In the genomic region with DNA sequence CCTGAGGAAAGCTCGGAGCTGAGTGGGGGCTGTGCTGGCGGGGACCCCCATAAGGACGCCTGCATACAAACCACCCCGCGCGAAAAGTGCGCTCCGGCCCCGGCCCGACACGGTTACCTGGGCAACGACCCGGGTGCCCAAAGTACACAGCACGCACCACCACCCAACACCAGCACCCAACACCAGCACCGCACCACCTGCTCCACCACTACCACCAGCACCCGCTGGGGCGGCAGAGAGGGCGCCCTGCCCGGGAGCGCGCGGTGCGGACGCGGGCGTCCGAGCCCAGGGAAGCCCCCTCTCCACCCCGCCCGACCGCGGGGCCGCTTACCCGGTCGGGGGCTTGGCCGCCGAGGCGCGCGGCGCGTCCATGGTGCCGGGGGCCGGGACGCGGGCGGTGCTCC, we compare ENCODE assay signal across 8 cellular contexts. TPM values are rescaled to one million over a fixed set of nuclear protein-coding genes. Genes with fewer than 3 reads are reported as not detected.
A peak's percentile ranks its signal among the peaks of the same experiment; 100 is the strongest.
DNase-seq lines count a peak whose midpoint lies in the region; ATAC-seq and TF ChIP-seq lines count a peak whose summit lies in the region.

No MANE protein-coding gene starts in this region.

- H3K9me3 ChIP-seq in body of pancreas (no peaks in the 10 kb centered on the region), upper lobe of left lung (no peaks in the 10 kb centered on the region)

- no peaks in the 10 kb centered on the region for H3K9me3 Mint-ChIP-seq in activated CD4-positive, alpha-beta T cell treated with anti-CD3 and anti-CD28 coated beads, Interleukin-2, amount 10 ng/mL, durations not matched to agents 24 days and 14 days

- intact Hi-C loops in activated CD4-positive, alpha-beta T cell treated with anti-CD3 and anti-CD28 coated beads, Interleukin-2, amount 10 ng/mL, durations not matched to agents 24 days and 14 days (cut with micrococcal nuclease), result no loop called here
- intact Hi-C loops in body of pancreas (cut with DNase I), result loop anchor here (10.0 kb wide), 1 partner anchor 49 kb away; no protein-coding TSS in a partner anchor
- intact Hi-C loops in lower leg skin (cut with DNase I; ENCODE audit: low total_unique reads), result no loop called here

- H3K4me1 Mint-ChIP-seq in activated CD4-positive, alpha-beta T cell treated with anti-CD3 and anti-CD28 coated beads, Interleukin-2, amount 10 ng/mL, durations not matched to agents 24 days and 14 days, result no peaks in the 10 kb centered on the region

- H3K4me1 ChIP-seq in body of pancreas (peaks cover 46% of the 10 kb centered on the region), upper lobe of left lung (peaks cover 5 to 31% (median 13%) of the 10 kb centered on the region in 4 donors)

- ATAC-seq in body of pancreas (peak; percentile 79), upper lobe of left lung (ENCODE audit: low FRiP score in 2 of 2) (peak; percentile 66 to 86), HG02623 (IDR thresholded peaks at IDR 0.05; ENCODE audit: unreplicated experiment) (no peak)

- peaks cover 46% of the 10 kb centered on the region for H3K27me3 Mint-ChIP-seq in activated CD4-positive, alpha-beta T cell treated with anti-CD3 and anti-CD28 coated beads, Interleukin-2, amount 10 ng/mL, durations not matched to agents 24 days and 14 days

- WGBS in body of pancreas, 2 donors, result 1% methylated on average over 36 of the region's 46 CpGs; no CpG with 5 or more reads in 1 of the 2 donors
- 0 to 3% methylated on average over 3 to 16 of the region's 46 CpGs for WGBS in lower leg skin, 2 donors
- WGBS in upper lobe of left lung, 2 donors, result 0% methylated on average over 6 to 8 of the region's 46 CpGs

- DNase-seq in activated CD4-positive, alpha-beta T cell treated with anti-CD3 and anti-CD28 coated beads for 48 hours, result peak; percentile 21
- no peak for DNase-seq in activated CD4-positive, alpha-beta T cell treated with anti-CD3 and anti-CD28 coated beads, Interleukin-2, amount 10 ng/mL, durations not matched to agents 24 days and 14 days
- peak; percentile 71 to 81 (median 74) for DNase-seq in body of pancreas
- DNase-seq in lower leg skin (ENCODE audit: low spot score in 2 of 2), result no peak
- DNase-seq in upper lobe of left lung, result peak; percentile 58 to 89
- no peak for DNase-seq in SHP77 (lab: John Stamatoyannopoulos, UW)
- no peak for DNase-seq in HK-2 (ENCODE audit: unreplicated experiment)

- no peak for TF ChIP-seq EP300 in upper lobe of left lung (IDR thresholded peaks at IDR 0.05)

- peak in 1 of 3 donors; percentile 13 for TF ChIP-seq POLR2A in body of pancreas (IDR thresholded peaks at IDR 0.05)
- no peak for TF ChIP-seq POLR2A in lower leg skin (IDR thresholded peaks at IDR 0.05)
- TF ChIP-seq POLR2A in upper lobe of left lung (IDR thresholded peaks at IDR 0.05), result peak in 1 of 4 donors; percentile 56

- H3K27me3 ChIP-seq in body of pancreas, result no peaks in the 10 kb centered on the region
- peaks cover 0 to 8% (median 2%) of the 10 kb centered on the region in 4 donors for H3K27me3 ChIP-seq in upper lobe of left lung

- peak overlapping the region; percentile 67 to 68 for H3K4me3 ChIP-seq in body of pancreas
- H3K4me3 ChIP-seq in lower leg skin (ENCODE audit: low read depth, poor library complexity, severe bottlenecking), result peak overlapping the region; percentile 41
- H3K4me3 ChIP-seq in upper lobe of left lung, result peak overlapping the region; percentile 28 to 73 (median 62)

- no peak overlapping the region for H3K4me3 Mint-ChIP-seq in activated CD4-positive, alpha-beta T cell treated with anti-CD3 and anti-CD28 coated beads, Interleukin-2, amount 10 ng/mL, durations not matched to agents 24 days and 14 days

- TF ChIP-seq CTCF in body of pancreas (IDR thresholded peaks at IDR 0.05) (peak in 5 of 7 experiments; percentile 28 to 61 (median 54)), lower leg skin (IDR thresholded peaks at IDR 0.05) (no peak), upper lobe of left lung (IDR thresholded peaks at IDR 0.05) (peak in 5 of 6 experiments; percentile 26 to 84 (median 54))

- no peaks in the 10 kb centered on the region for H3K36me3 Mint-ChIP-seq in activated CD4-positive, alpha-beta T cell treated with anti-CD3 and anti-CD28 coated beads, Interleukin-2, amount 10 ng/mL, durations not matched to agents 24 days and 14 days (ENCODE audit: low read depth)

- H3K27ac ChIP-seq in body of pancreas, result peak overlapping the region; percentile 76 to 96 (median 93)
- H3K27ac ChIP-seq in upper lobe of left lung, result peak overlapping the region; percentile 81 to 85 (median 84)

- H3K36me3 ChIP-seq in body of pancreas (replicated peaks in 1 of 2; ENCODE audit: insufficient read depth in 1 of 2, low read depth in 2 of 2) (no peaks in the 10 kb centered on the region), upper lobe of left lung (no peaks in the 10 kb centered on the region)

- H3K27ac Mint-ChIP-seq in activated CD4-positive, alpha-beta T cell treated with anti-CD3 and anti-CD28 coated beads, Interleukin-2, amount 10 ng/mL, durations not matched to agents 24 days and 14 days, result no peak overlapping the region

RNA-seq across cellular contexts. Expression of a gene that starts 0.3 kb away (rescaled TPM):
- total RNA-seq in activated CD4-positive, alpha-beta T cell treated with anti-CD3 and anti-CD28 coated beads, Interleukin-2, amount 10 ng/mL, durations not matched to agents 24 days and 14 days, result not detected in 2 replicates
- total RNA-seq in body of pancreas (10 to 100 TPM; 22.3 to 25.4 TPM), lower leg skin (10 to 100 TPM; 40.2 to 94.1 (median 66.5) TPM), upper lobe of left lung (10 to 100 TPM; 27.0 to 54.7 (median 36.8) TPM)

Comparison
In these comparisons a context has a peak if more than half of its experiments do, and no peak if none do; other contexts are left out.
1. DNase-seq: peak in activated CD4-positive, alpha-beta T cell treated with anti-CD3 and anti-CD28 coated beads for 48 hours (single experiment), body of pancreas (4 of 4) and upper lobe of left lung (2 of 2); none in activated CD4-positive, alpha-beta T cell treated with anti-CD3 and anti-CD28 coated beads, Interleukin-2, amount 10 ng/mL, durations not matched to agents 24 days and 14 days (single experiment), lower leg skin (0 of 2), SHP77 (0 of 2) and HK-2 (single experiment).
2. CTCF ChIP-seq: peak in body of pancreas (5 of 7) and upper lobe of left lung (5 of 6); none in lower leg skin (0 of 3).
3. RNA of a gene that starts 0.3 kb away (total RNA-seq): 40.2 to 94.1 TPM in lower leg skin, 27.0 to 54.7 TPM in upper lobe of left lung and 22.3 to 25.4 TPM in body of pancreas; not detected in activated CD4-positive, alpha-beta T cell treated with anti-CD3 and anti-CD28 coated beads, Interleukin-2, amount 10 ng/mL, durations not matched to agents 24 days and 14 days; every median in the first group is over 10 times any median in the second.
4. Peak in every context shown above with its lines, with median percentiles within 50 percentile points of each other: H3K4me3 ChIP-seq.